18 cellular contexts compared by ENCODE assay signal in the genomic region with DNA sequence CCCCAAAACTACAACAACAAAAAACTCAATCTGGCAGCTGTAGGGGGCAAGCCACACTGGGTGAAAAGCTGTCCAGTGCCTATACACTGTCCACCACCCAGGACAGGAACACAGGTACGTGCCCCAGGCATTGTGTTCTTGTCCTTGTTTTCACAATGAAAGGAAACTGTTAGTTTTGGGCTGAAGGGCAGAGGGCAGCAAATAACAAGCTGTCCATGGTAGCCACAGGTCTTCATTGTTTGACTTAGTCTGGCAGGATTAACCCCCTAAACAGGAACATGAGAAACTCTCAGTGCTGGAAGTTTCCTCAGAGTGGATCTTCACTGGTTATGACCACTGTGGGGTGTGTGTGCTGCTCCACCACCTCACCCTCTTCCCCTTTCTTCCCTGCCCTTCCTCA.
"Had no signal": no experiment of that assay in that cellular context is flagged by ENCODE, and none has a peak within 500 bp of the region (broad histone marks: within the 10 kb centered on the region; RNA-seq: fewer than 3 reads in every experiment).

No MANE protein-coding gene starts in this region.

- DNase-seq: activated CD4-positive, alpha-beta T cell treated with anti-CD3 and anti-CD28 coated beads for 4 hours; activated CD8-positive, alpha-beta T cell treated with anti-CD3 and anti-CD28 coated beads for 36 hours; activated effector memory CD4-positive, alpha-beta T cell treated with Interleukin-2 at 50 U/mL for 16 hours; activated T-cell treated with anti-CD3 and anti-CD28 coated beads, Interleukin-2, amount 50 U/mL, for 4 hours; adrenal gland; esophagus squamous epithelium; foreskin fibroblast; immature natural killer cell; occipital lobe; stimulated activated CD4-positive, alpha-beta T cell treated with anti-CD3 and anti-CD28 coated beads, Interleukin-4, amount 100 ng/mL, for 24 hours; stimulated activated CD8-positive, alpha-beta memory T cell treated with anti-CD3 and anti-CD28 coated beads, Interleukin-4, amount 100 ng/mL, for 48 hours; stimulated activated naive CD4-positive, alpha-beta T cell treated with Interleukin-2 at 50 U/mL for 16 hours; substantia nigra; T-helper 17 cell had no signal

- H3K9me3 ChIP-seq: adrenal gland, esophagus squamous epithelium, tibial nerve had no signal

- H3K27me3 ChIP-seq: adrenal gland, cardiac muscle cell, esophagus squamous epithelium, tibial nerve had no signal

- H3K27ac ChIP-seq: adrenal gland, cardiac muscle cell, esophagus squamous epithelium, skin epidermis, tibial nerve had no signal

- H3K36me3 ChIP-seq: adrenal gland, cardiac muscle cell, esophagus squamous epithelium, tibial nerve had no signal

- H3K4me3 ChIP-seq: adrenal gland, cardiac muscle cell, esophagus squamous epithelium, skin epidermis, tibial nerve had no signal

- ATAC-seq: activated CD8-positive, alpha-beta T cell treated with anti-CD3 and anti-CD28 coated beads for 36 hours; activated T-cell treated with anti-CD3 and anti-CD28 coated beads, Interleukin-2, amount 50 U/mL, for 4 hours; T-helper 17 cell; WTC11 had no signal

- H3K4me1 ChIP-seq: adrenal gland, esophagus squamous epithelium, tibial nerve had no signal
